1 cellular context compared by ENCODE assay signal in the genomic region with DNA sequence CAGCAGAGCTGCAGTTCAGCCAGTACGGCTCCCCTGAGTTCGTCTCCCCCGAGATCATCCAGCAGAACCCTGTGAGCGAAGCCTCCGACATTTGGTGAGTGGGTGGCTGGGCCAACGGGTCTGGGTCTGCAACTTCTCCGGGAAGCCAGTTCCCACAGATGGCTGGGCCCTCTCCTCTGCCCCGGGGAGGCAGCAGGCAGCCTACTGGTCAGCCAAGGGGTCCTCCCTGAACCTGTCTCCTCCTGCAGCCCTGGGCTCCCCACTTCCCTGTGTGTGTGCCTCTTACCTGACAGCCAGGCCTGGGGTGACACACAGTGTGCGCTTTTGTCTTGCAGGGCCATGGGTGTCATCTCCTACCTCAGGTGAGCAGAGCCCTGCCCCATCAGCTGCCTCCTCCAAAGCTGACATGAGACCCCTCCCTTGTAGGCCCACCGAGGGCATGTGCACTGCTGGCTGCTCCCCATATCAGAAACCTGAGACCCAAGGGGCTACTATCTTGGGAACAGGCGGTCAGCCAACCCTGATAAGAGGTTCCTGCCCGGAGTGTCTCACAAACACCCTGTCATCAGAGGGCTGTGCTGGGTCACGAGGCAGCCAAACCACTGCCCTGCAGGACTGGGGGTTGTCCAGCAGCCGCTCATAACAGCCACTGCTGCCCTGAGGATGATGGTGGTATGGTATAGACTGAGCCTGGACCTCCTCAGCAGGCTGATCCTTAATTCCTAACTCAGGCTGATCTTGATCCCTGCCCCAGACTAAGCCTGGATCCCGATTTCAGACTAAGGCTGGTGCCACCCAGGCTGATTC.
TF ChIP-seq lines count a peak whose summit lies in the region.

No MANE protein-coding gene starts in this region.

TF ChIP-seq in GM23338, 12 proteins besides CTCF, POLR2A, EP300 and RAD21:
- TF ChIP-seq EZH2phosphoT487 (IDR thresholded peaks at IDR 0.05; ENCODE audit: unreplicated experiment): no peak
- TF ChIP-seq, protein P1, sequence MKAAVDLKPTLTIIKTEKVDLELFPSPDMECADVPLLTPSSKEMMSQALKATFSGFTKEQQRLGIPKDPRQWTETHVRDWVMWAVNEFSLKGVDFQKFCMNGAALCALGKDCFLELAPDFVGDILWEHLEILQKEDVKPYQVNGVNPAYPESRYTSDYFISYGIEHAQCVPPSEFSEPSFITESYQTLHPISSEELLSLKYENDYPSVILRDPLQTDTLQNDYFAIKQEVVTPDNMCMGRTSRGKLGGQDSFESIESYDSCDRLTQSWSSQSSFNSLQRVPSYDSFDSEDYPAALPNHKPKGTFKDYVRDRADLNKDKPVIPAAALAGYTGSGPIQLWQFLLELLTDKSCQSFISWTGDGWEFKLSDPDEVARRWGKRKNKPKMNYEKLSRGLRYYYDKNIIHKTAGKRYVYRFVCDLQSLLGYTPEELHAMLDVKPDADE (IDR thresholded peaks at IDR 0.05): no peak
- no peak for TF ChIP-seq REST (IDR thresholded peaks at IDR 0.05; ENCODE audit: unreplicated experiment)
- TF ChIP-seq CREB1 (CRISPR knock-in tag; IDR thresholded peaks at IDR 0.05; ENCODE audit: low read depth): no peak
- TF ChIP-seq JUNB (IDR thresholded peaks at IDR 0.05; ENCODE audit: unreplicated experiment): no peak
- no peak for TF ChIP-seq ZNF114 (CRISPR knock-in tag; IDR thresholded peaks at IDR 0.05)
